ENCODE assay signal across 16 cellular contexts in the genomic region with DNA sequence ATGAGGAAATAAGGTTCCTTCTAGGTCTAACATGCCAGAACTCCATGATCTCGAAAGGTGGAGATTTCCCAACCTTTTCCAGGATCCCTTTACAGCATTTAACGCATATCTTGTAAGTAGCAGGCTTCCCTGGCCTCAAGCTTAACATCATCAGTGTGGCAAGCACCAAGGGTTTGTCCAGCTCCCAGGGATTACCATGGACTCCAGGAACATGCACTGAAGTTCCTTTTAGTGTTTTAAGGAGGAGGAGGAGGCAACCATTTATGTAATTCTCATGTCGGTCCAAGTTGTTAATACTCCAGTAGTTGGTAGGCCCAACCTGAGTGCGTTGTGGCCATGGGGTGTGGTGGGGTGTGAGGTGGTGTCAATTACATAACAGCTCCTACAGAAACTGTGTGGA. TPM values are rescaled to one million over a fixed set of nuclear protein-coding genes. Genes with fewer than 3 reads are reported as not detected.
A peak's percentile ranks its signal among the peaks of the same experiment; 100 is the strongest.
DNase-seq lines count a peak whose midpoint lies in the region; ATAC-seq and TF ChIP-seq lines count a peak whose summit lies in the region.
"Had no signal": no experiment of that assay in that cellular context is flagged by ENCODE, and none has a peak within 500 bp of the region (broad histone marks: within the 10 kb centered on the region; RNA-seq: fewer than 3 reads in every experiment).

No MANE protein-coding gene starts in this region.

- peak overlapping the region; percentile 87 for H3K27ac ChIP-seq in KOPT-K1 (ENCODE audit: low read depth, low read length, poor library complexity, severe bottlenecking)
- H3K27ac ChIP-seq in ovary = no peak overlapping the region
- H3K27ac ChIP-seq: A549, ascending aorta, pancreas, upper lobe of left lung, WERI-Rb-1 had no signal

- no peaks in the 10 kb centered on the region for H3K27me3 Mint-ChIP-seq in activated CD4-positive, alpha-beta T cell treated with anti-CD3 and anti-CD28 coated beads, Interleukin-2, amount 10 ng/mL, durations not matched to agents 24 days and 14 days
- H3K27me3 Mint-ChIP-seq in natural killer cell treated with Interleukin-12 subunit alpha and Interleukin-12 subunit beta and Interleukin-15 and Interleukin-18, amount 100 ng/mL, for 72 hours = no peaks in the 10 kb centered on the region

- H3K27ac Mint-ChIP-seq in activated CD4-positive, alpha-beta T cell treated with anti-CD3 and anti-CD28 coated beads, Interleukin-2, amount 10 ng/mL, durations not matched to agents 24 days and 14 days = peak overlapping the region; percentile 95
- peak overlapping the region; percentile 77 to 88 for H3K27ac Mint-ChIP-seq in activated naive CD4-positive, alpha-beta T cell treated with anti-CD3 and anti-CD28 coated beads, Interleukin-2, amount 50 U/mL, for 72 hours
- H3K27ac Mint-ChIP-seq in natural killer cell treated with Interleukin-12 subunit alpha and Interleukin-12 subunit beta and Interleukin-15 and Interleukin-18, amount 100 ng/mL, for 72 hours = peak overlapping the region; percentile 81 to 89

- H3K9me3 Mint-ChIP-seq in activated CD4-positive, alpha-beta T cell treated with anti-CD3 and anti-CD28 coated beads, Interleukin-2, amount 10 ng/mL, durations not matched to agents 24 days and 14 days = peaks cover 9% of the 10 kb centered on the region
- H3K9me3 Mint-ChIP-seq in activated naive CD4-positive, alpha-beta T cell treated with anti-CD3 and anti-CD28 coated beads, Interleukin-2, amount 50 U/mL, for 72 hours = peaks cover 12 to 15% of the 10 kb centered on the region in 2 donors
- H3K9me3 Mint-ChIP-seq in natural killer cell treated with Interleukin-12 subunit alpha and Interleukin-12 subunit beta and Interleukin-15 and Interleukin-18, amount 100 ng/mL, for 72 hours = peaks cover 7% of the 10 kb centered on the region

- H3K27me3 ChIP-seq in ovary = no peaks in the 10 kb centered on the region
- H3K27me3 ChIP-seq: ascending aorta, pancreas, upper lobe of left lung had no signal

- no peak for TF ChIP-seq EP300 in ovary (IDR thresholded peaks at IDR 0.05)

- peaks cover 83% of the 10 kb centered on the region for H3K4me1 Mint-ChIP-seq in activated CD4-positive, alpha-beta T cell treated with anti-CD3 and anti-CD28 coated beads, Interleukin-2, amount 10 ng/mL, durations not matched to agents 24 days and 14 days
- peaks cover 76 to 78% of the 10 kb centered on the region in 2 donors for H3K4me1 Mint-ChIP-seq in natural killer cell treated with Interleukin-12 subunit alpha and Interleukin-12 subunit beta and Interleukin-15 and Interleukin-18, amount 100 ng/mL, for 72 hours (ENCODE audit: low read depth in 2 of 2)

- 85 to 90% (median 87%) methylated on average over 4 of the region's 4 CpGs for WGBS in ovary, 3 donors

- DNase-seq in activated CD4-positive, alpha-beta T cell treated with anti-CD3 and anti-CD28 coated beads, Interleukin-2, amount 10 ng/mL, durations not matched to agents 24 days and 14 days = no peak
- no peak for DNase-seq in activated CD4-positive, alpha-beta T cell treated with anti-CD3 and anti-CD28 coated beads for 48 hours
- DNase-seq in activated naive CD4-positive, alpha-beta T cell treated with anti-CD3 and anti-CD28 coated beads, Interleukin-2, amount 50 U/mL, for 72 hours (ENCODE audit: low spot score in 2 of 2) = no peak
- DNase-seq in natural killer cell treated with Interleukin-12 subunit alpha and Interleukin-12 subunit beta and Interleukin-15 and Interleukin-18, amount 100 ng/mL, for 72 hours (ENCODE audit: low spot score) = no peak
- DNase-seq in ovary = no peak
- no peak for DNase-seq in DMS53 (lab: John Stamatoyannopoulos, UW)
- DNase-seq: EL, NCI-H1105, NCI-H748 treated with DMSO at 0.1 percent for 48 hours, pancreas, upper lobe of left lung, WERI-Rb-1 had no signal

- no peak for TF ChIP-seq CTCF in ovary (IDR thresholded peaks at IDR 0.05)

- no peak for TF ChIP-seq POLR2A in ovary (IDR thresholded peaks at IDR 0.05)

- no peak for ATAC-seq in activated naive CD4-positive, alpha-beta T cell treated with anti-CD3 and anti-CD28 coated beads, Interleukin-2, amount 50 U/mL, for 72 hours
- no peak for ATAC-seq in natural killer cell treated with Interleukin-12 subunit alpha and Interleukin-12 subunit beta and Interleukin-15 and Interleukin-18, amount 100 ng/mL, for 72 hours
- ATAC-seq in SK-N-SH treated with all-trans-retinoic acid at 6 μM for 48 hours = no peak
- ATAC-seq: A549 had no signal

- H3K4me3 ChIP-seq in ovary = no peak overlapping the region
- H3K4me3 ChIP-seq: A549, ascending aorta, pancreas, upper lobe of left lung had no signal

- no peaks in the 10 kb centered on the region for H3K36me3 ChIP-seq in KOPT-K1 (ENCODE audit: insufficient read depth, low read length)
- H3K36me3 ChIP-seq in ovary = no peaks in the 10 kb centered on the region
- H3K36me3 ChIP-seq: ascending aorta, pancreas, upper lobe of left lung, WERI-Rb-1 had no signal

- no peaks in the 10 kb centered on the region for H3K9me3 ChIP-seq in KOPT-K1 (ENCODE audit: insufficient read depth, low read length, poor library complexity, severe bottlenecking)
- no peaks in the 10 kb centered on the region for H3K9me3 ChIP-seq in ovary
- H3K9me3 ChIP-seq: A549, ascending aorta, pancreas, upper lobe of left lung had no signal

- no peaks in the 10 kb centered on the region for H3K4me1 ChIP-seq in ovary (ENCODE audit: insufficient read depth)
- H3K4me1 ChIP-seq: A549, ascending aorta, pancreas had no signal

- peak overlapping the region; percentile 51 for H3K4me3 Mint-ChIP-seq in activated CD4-positive, alpha-beta T cell treated with anti-CD3 and anti-CD28 coated beads, Interleukin-2, amount 10 ng/mL, durations not matched to agents 24 days and 14 days
- peak overlapping the region; percentile 82 for H3K4me3 Mint-ChIP-seq in natural killer cell treated with Interleukin-12 subunit alpha and Interleukin-12 subunit beta and Interleukin-15 and Interleukin-18, amount 100 ng/mL, for 72 hours

- intact Hi-C loops in activated CD4-positive, alpha-beta T cell treated with anti-CD3 and anti-CD28 coated beads, Interleukin-2, amount 10 ng/mL, durations not matched to agents 24 days and 14 days (cut with micrococcal nuclease) = loop anchor here (1.0 to 5.0 kb wide), 3 partner anchors 11 to 40 kb away; no protein-coding TSS in a partner anchor
- intact Hi-C loops in ovary (cut with DNase I) = no loop called here

- peaks cover 5% of the 10 kb centered on the region for H3K36me3 Mint-ChIP-seq in activated CD4-positive, alpha-beta T cell treated with anti-CD3 and anti-CD28 coated beads, Interleukin-2, amount 10 ng/mL, durations not matched to agents 24 days and 14 days (ENCODE audit: low read depth)
- H3K36me3 Mint-ChIP-seq in activated naive CD4-positive, alpha-beta T cell treated with anti-CD3 and anti-CD28 coated beads, Interleukin-2, amount 50 U/mL, for 72 hours = peaks cover 4 to 10% of the 10 kb centered on the region in 2 donors
- H3K36me3 Mint-ChIP-seq in natural killer cell treated with Interleukin-12 subunit alpha and Interleukin-12 subunit beta and Interleukin-15 and Interleukin-18, amount 100 ng/mL, for 72 hours = peaks cover 7% of the 10 kb centered on the region

TF ChIP-seq in SK-N-SH treated with all-trans-retinoic acid at 6 μM for 48 hours, 23 proteins besides CTCF, POLR2A, EP300 and RAD21:
- no peak for TF ChIP-seq GLIS3 (CRISPR knock-in tag; IDR thresholded peaks at IDR 0.05)
- TF ChIP-seq ZNF70 (CRISPR knock-in tag; IDR thresholded peaks at IDR 0.05) = no peak
- no peak for TF ChIP-seq ZC3H10 (CRISPR knock-in tag; IDR thresholded peaks at IDR 0.05)
- TF ChIP-seq, protein P1, sequence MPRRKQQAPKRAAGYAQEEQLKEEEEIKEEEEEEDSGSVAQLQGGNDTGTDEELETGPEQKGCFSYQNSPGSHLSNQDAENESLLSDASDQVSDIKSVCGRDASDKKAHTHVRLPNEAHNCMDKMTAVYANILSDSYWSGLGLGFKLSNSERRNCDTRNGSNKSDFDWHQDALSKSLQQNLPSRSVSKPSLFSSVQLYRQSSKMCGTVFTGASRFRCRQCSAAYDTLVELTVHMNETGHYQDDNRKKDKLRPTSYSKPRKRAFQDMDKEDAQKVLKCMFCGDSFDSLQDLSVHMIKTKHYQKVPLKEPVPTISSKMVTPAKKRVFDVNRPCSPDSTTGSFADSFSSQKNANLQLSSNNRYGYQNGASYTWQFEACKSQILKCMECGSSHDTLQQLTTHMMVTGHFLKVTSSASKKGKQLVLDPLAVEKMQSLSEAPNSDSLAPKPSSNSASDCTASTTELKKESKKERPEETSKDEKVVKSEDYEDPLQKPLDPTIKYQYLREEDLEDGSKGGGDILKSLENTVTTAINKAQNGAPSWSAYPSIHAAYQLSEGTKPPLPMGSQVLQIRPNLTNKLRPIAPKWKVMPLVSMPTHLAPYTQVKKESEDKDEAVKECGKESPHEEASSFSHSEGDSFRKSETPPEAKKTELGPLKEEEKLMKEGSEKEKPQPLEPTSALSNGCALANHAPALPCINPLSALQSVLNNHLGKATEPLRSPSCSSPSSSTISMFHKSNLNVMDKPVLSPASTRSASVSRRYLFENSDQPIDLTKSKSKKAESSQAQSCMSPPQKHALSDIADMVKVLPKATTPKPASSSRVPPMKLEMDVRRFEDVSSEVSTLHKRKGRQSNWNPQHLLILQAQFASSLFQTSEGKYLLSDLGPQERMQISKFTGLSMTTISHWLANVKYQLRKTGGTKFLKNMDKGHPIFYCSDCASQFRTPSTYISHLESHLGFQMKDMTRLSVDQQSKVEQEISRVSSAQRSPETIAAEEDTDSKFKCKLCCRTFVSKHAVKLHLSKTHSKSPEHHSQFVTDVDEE (CRISPR knock-in tag; IDR thresholded peaks at IDR 0.05) = no peak
- no peak for TF ChIP-seq TCF4 (CRISPR knock-in tag; IDR thresholded peaks at IDR 0.05; ENCODE audit: borderline replicate concordance)

RNA-seq across cellular contexts. Expression of gene SKAP1, which starts 11.8 kb away (rescaled TPM):
- total RNA-seq in activated CD4-positive, alpha-beta T cell treated with anti-CD3 and anti-CD28 coated beads, Interleukin-2, amount 10 ng/mL, durations not matched to agents 24 days and 14 days = 59.3 and 63.1 TPM in 2 replicates
- 10 to 100 TPM; 65.0 to 98.0 TPM for total RNA-seq in activated naive CD4-positive, alpha-beta T cell treated with anti-CD3 and anti-CD28 coated beads, Interleukin-2, amount 50 U/mL, for 72 hours
- 10 to 100 TPM; 40.9 to 44.9 TPM for total RNA-seq in natural killer cell treated with Interleukin-12 subunit alpha and Interleukin-12 subunit beta and Interleukin-15 and Interleukin-18, amount 100 ng/mL, for 72 hours
- 1 to 10 TPM in 5 of 7 donors, under 1 TPM in 1, not detected in 1; 0.30 to 6.0 (median 2.4) TPM for total RNA-seq in ovary
- 1 to 10 TPM in 1 of 2 donors, under 1 TPM in 1; 0.70 to 4.8 TPM for polyA plus RNA-seq in ovary
- total RNA-seq: ascending aorta had no signal
